8 cellular contexts compared by ENCODE assay signal in genomic region chr3:74614133-74614967, GRCh38. TPM values are rescaled to one million over a fixed set of nuclear protein-coding genes. Genes with fewer than 3 reads are reported as not detected.
DNase-seq lines count a peak whose midpoint lies in the region; ATAC-seq and TF ChIP-seq lines count a peak whose summit lies in the region.

Gene CNTN3, minus strand, starts transcription at chr3:74614659. Its CDS starts 93,547 bp downstream, at chr3:74521112.

- H3K36me3 ChIP-seq in kidney epithelial cell (ENCODE audit: control insufficient read depth, insufficient read depth, low read length) = no peaks in the 10 kb centered on the region

- H3K27ac Mint-ChIP-seq in stimulated activated memory B cell treated with anti-CD40 and anti-IgM and Interleukin-4, amounts not matched to agents 10 μg/mL and 1 μg/mL and 100 μg/mL, for 72 hours = no peak within 1 kb of the TSS

- H3K4me3 Mint-ChIP-seq in stimulated activated memory B cell treated with anti-CD40 and anti-IgM and Interleukin-4, amounts not matched to agents 10 μg/mL and 1 μg/mL and 100 μg/mL, for 72 hours = no peak within 1 kb of the TSS

- no peaks in the 10 kb centered on the region for H3K4me1 Mint-ChIP-seq in stimulated activated memory B cell treated with anti-CD40 and anti-IgM and Interleukin-4, amounts not matched to agents 10 μg/mL and 1 μg/mL and 100 μg/mL, for 72 hours

- peaks cover 14% of the 10 kb centered on the region for H3K27me3 ChIP-seq in kidney epithelial cell (ENCODE audit: control insufficient read depth, insufficient read depth, low read length)

- no peaks in the 10 kb centered on the region for H3K36me3 Mint-ChIP-seq in stimulated activated memory B cell treated with anti-CD40 and anti-IgM and Interleukin-4, amounts not matched to agents 10 μg/mL and 1 μg/mL and 100 μg/mL, for 72 hours

- peaks cover 3% of the 10 kb centered on the region for H3K9me3 Mint-ChIP-seq in stimulated activated memory B cell treated with anti-CD40 and anti-IgM and Interleukin-4, amounts not matched to agents 10 μg/mL and 1 μg/mL and 100 μg/mL, for 72 hours

- ATAC-seq in stimulated activated memory B cell treated with anti-CD40 and anti-IgM and Interleukin-4, amounts not matched to agents 10 μg/mL and 1 μg/mL and 100 μg/mL, for 72 hours = peak; percentile 15
- no peak for ATAC-seq in GM18861 (IDR thresholded peaks at IDR 0.05; ENCODE audit: unreplicated experiment)
- ATAC-seq in HG03025 (IDR thresholded peaks at IDR 0.05; ENCODE audit: low FRiP score, unreplicated experiment) = no peak

- peak; percentile 35 for DNase-seq in HT1080 (ENCODE audit: low read depth)
- DNase-seq in cerebellum (ENCODE audit: low spot score) = no peak
- no peak for DNase-seq in kidney epithelial cell (ENCODE audit: low read depth)
- DNase-seq in NCI-H1694 treated with DMSO at 0.1 percent for 48 hours (lab: John Stamatoyannopoulos, UW) = no peak
- no peak for DNase-seq in NCI-H187 treated with DMSO at 0.1 percent for 48 hours (lab: John Stamatoyannopoulos, UW)

- peak within 1 kb of the TSS; percentile 29 for H3K4me3 ChIP-seq in kidney epithelial cell (ENCODE audit: low read depth, low read length)

- TF ChIP-seq CTCF in kidney epithelial cell (IDR thresholded peaks at IDR 0.05; ENCODE audit: insufficient read depth, low read length, poor library complexity, severe bottlenecking) = no peak

- H3K27me3 Mint-ChIP-seq in stimulated activated memory B cell treated with anti-CD40 and anti-IgM and Interleukin-4, amounts not matched to agents 10 μg/mL and 1 μg/mL and 100 μg/mL, for 72 hours = peaks cover 8% of the 10 kb centered on the region

RNA-seq across cellular contexts. Expression of gene CNTN3, which starts in this region (rescaled TPM):
- 2.8 and 3.0 TPM in 2 replicates for total RNA-seq in HT1080 (2014; rRNA removed; shearing (Covaris generic))
- 2.1 and 2.6 TPM in 2 replicates for polyA plus RNA-seq in HT1080 (2015; cell fraction: cytosol; rRNA removed)
- 8.3 and 12.5 TPM in 2 replicates for polyA plus RNA-seq in HT1080 (2015; cell fraction: nucleus; rRNA removed)
- total RNA-seq in cerebellum = 16.2 TPM
- 2.0 and 2.6 TPM in 2 replicates for total RNA-seq in kidney epithelial cell
